In genomic region chr16:2500937-2501750, GRCh38 we compare ENCODE assay signal across 9 cellular contexts. TPM values are rescaled to one million over a fixed set of nuclear protein-coding genes. Genes with fewer than 3 reads are reported as not detected.
DNase-seq lines count a peak whose midpoint lies in the region; ATAC-seq, FAIRE-seq and TF ChIP-seq lines count a peak whose summit lies in the region.
"Had no signal": no experiment of that assay in that cellular context is flagged by ENCODE, and none has a peak within 500 bp of the region (broad histone marks: within the 10 kb centered on the region; RNA-seq: fewer than 3 reads in every experiment).

No MANE protein-coding gene starts in this region.

- no peaks in the 10 kb centered on the region for H3K79me2 ChIP-seq in HepG2 (ENCODE audit: insufficient read depth, low read length)

- in situ Hi-C loops in HepG2 (cut with HindIII; ENCODE audit: extremely low pct_ligation_motif_present, low pct_unique_long_range_greater_than_20kb): loop anchor here (5.0 kb wide), 1 partner anchor 74 kb away; the partner anchor contains the start of gene CCNF

- TF ChIP-seq EP300 in HepG2 (IDR thresholded peaks at IDR 0.05; ENCODE audit: low read depth in 2 of 2, low read length in 2 of 2) (no peak), HepG2 (CRISPR knock-in tag; IDR thresholded peaks at IDR 0.05; ENCODE audit: borderline replicate concordance) (no peak)

- no peak overlapping the region; the same call in 1 of the 2 replicates for H3K9ac ChIP-seq in HepG2 (ENCODE audit: insufficient read depth, low read depth, low read length)

- peak; percentile 98 for TF ChIP-seq RAD21 in HepG2 (CRISPR knock-in tag; IDR thresholded peaks at IDR 0.05)

- H3K9me3 ChIP-seq in Caco-2 (no peaks in the 10 kb centered on the region), HepG2 (ENCODE audit: low read length) (no peaks in the 10 kb centered on the region)

- peak; percentile 74 to 87 for DNase-seq in Caco-2
- peak; percentile 68 for DNase-seq in NCI-H460 (ENCODE audit: extremely low read depth, low read depth)
- peak; percentile 79 for DNase-seq in activated CD4-positive, alpha-beta T cell treated with anti-CD3 and anti-CD28 coated beads, Interleukin-2, amount 50 U/mL, for 1 hour
- peak; percentile 49 for DNase-seq in dedifferentiated amniotic fluid mesenchymal stem cell (ENCODE audit: extremely low spot score)
- peak; percentile 64 for DNase-seq in HepG2 (ENCODE audit: low spot score)
- peak; percentile 81 for DNase-seq in stimulated activated CD4-positive, alpha-beta T cell treated with anti-CD3 and anti-CD28 coated beads, Interleukin-4, amount 100 ng/mL, for 1 hour

- H3K4me3 Mint-ChIP-seq in Caco-2 (ENCODE audit: unreplicated experiment): no peak overlapping the region

- H3K4me1 ChIP-seq in Caco-2 (0 out of 2 replicates have a peak, but pooled peaks cover 8% of the 10 kb centered on the region), HepG2 (ENCODE audit: insufficient read depth, low read length) (peaks cover 22% of the 10 kb centered on the region)

- peaks cover 10% of the 10 kb centered on the region for H3K36me3 Mint-ChIP-seq in Caco-2 (ENCODE audit: insufficient read depth, unreplicated experiment)

- H2AFZ ChIP-seq in HepG2 (ENCODE audit: low read length): no peak overlapping the region

- peak; percentile 68 for FAIRE-seq in HepG2 (lab: Jason Lieb, UNC)

- H3K27ac ChIP-seq in HepG2 (ENCODE audit: extremely low read length, insufficient read depth, low read length): no peak overlapping the region

- H3K4me2 ChIP-seq in HepG2 (ENCODE audit: low read depth, low read length): peak overlapping the region; percentile 50; the same call in 1 of the 2 replicates

- H3K27me3 ChIP-seq in Caco-2 (replicated peaks; ENCODE audit: control insufficient read depth, insufficient read depth, low read length) (no peaks in the 10 kb centered on the region), HepG2 (ENCODE audit: control insufficient read depth in 1 of 2, insufficient read depth in 2 of 2, low read length in 2 of 2) (no peaks in the 10 kb centered on the region)

- H3K4me1 Mint-ChIP-seq in Caco-2 (ENCODE audit: low read depth, unreplicated experiment): peaks cover 6% of the 10 kb centered on the region

- no peaks in the 10 kb centered on the region for H4K20me1 ChIP-seq in HepG2 (ENCODE audit: insufficient read depth, low read length)

- intact Hi-C loops in Caco-2 (cut with micrococcal nuclease; ENCODE audit: unreplicated experiment): loop anchor here (2.0 to 10.0 kb wide), 4 partner anchors 26 to 306 kb away; partner anchors contain the start of genes ABCA3 and TBC1D24
- intact Hi-C loops in HepG2 (cut with micrococcal nuclease; ENCODE audit: unreplicated experiment): loop anchor here (1.0 to 10.0 kb wide), 2 partner anchors 71 to 156 kb away; partner anchors contain the start of gene ABCA3

- no peak for TF ChIP-seq POLR2A in HepG2 (IDR thresholded peaks at IDR 0.05; ENCODE audit: insufficient read depth in 1 of 2, low read depth in 2 of 2, low read length in 2 of 2)

- no peaks in the 10 kb centered on the region for H3K9me3 Mint-ChIP-seq in Caco-2 (ENCODE audit: unreplicated experiment)

- no peaks in the 10 kb centered on the region for H3K27me3 Mint-ChIP-seq in Caco-2 (ENCODE audit: insufficient read depth, unreplicated experiment)

- no TSS peak for BruUV-seq in Caco-2 (replicated peaks; lab: Mats Ljungman, UMichigan)
- BruUV-seq in HepG2 (replicated peaks; lab: Mats Ljungman, UMichigan): no TSS peak

- POLR2A ChIA-PET in Caco-2 (lab: Charles Lee) (interaction anchor here (0.5 kb wide), 1 partner anchor 33 kb away, joined by 3 read pairs; no protein-coding TSS in a partner anchor), HepG2 (lab: Yijun Ruan, JAX) (interaction anchor here (0.7 to 1.4 kb wide), 7 partner anchors 12 to 536 kb away, joined by 3 to 7 read pairs (median 5); partner anchors contain the start of genes AMDHD2, ECI1, RPS2 and TBC1D24)

- H3K27ac Mint-ChIP-seq in Caco-2 (ENCODE audit: unreplicated experiment): no peak overlapping the region

- TF ChIP-seq CTCF in Caco-2 (IDR thresholded peaks at IDR 0.05; ENCODE audit: insufficient read depth in 1 of 2, low read depth in 1 of 2, low read length in 1 of 2, severe bottlenecking in 1 of 2, unreplicated experiment in 1 of 2): peak; percentile 91 to 93
- TF ChIP-seq CTCF in HepG2 (CRISPR knock-in tag; IDR thresholded peaks at IDR 0.05): peak; percentile 99

- CTCF ChIA-PET in Caco-2 (lab: Charles Lee): interaction anchor here (0.6 to 1.9 kb wide), 12 partner anchors 11 to 346 kb away, joined by 3 to 14 read pairs (median 5); partner anchors contain the start of genes AMDHD2, TBC1D24, TEDC2 and TRAF7
- CTCF ChIA-PET in HepG2 (lab: Yijun Ruan, JAX; ENCODE audit: low intra/inter-chr PET ratio, low total read pairs): interaction anchor here (0.8 to 2.2 kb wide), 5 partner anchors 27 to 160 kb away, joined by 3 to 28 read pairs (median 8); partner anchors contain the start of genes ABCA3, CCNF and TBC1D24

- 50% methylated on average over 1 of the region's 22 CpGs for WGBS in HepG2 (ENCODE audit: low lambda C conversion rate)

- peak; percentile 55 for ATAC-seq in HG02678 (IDR thresholded peaks at IDR 0.05; ENCODE audit: unreplicated experiment)
- ATAC-seq in HepG2: peak; percentile 91
- ATAC-seq in GM21528 (IDR thresholded peaks at IDR 0.05; ENCODE audit: low FRiP score, unreplicated experiment): no peak

- H3K4me3 ChIP-seq in Caco-2 (ENCODE audit: low read depth, low read length) (no peak overlapping the region), HepG2 (replicated peaks in 1 of 3; ENCODE audit: insufficient read depth in 1 of 3, low read depth in 2 of 3, low read length in 3 of 3) (peak overlapping the region in 2 of 3 experiments; percentile 26 to 56; a peak in 2 of 6 replicates)

- H3K36me3 ChIP-seq in Caco-2 (ENCODE audit: control insufficient read depth, insufficient read depth, low read length) (no peaks in the 10 kb centered on the region), HepG2 (replicated peaks in 1 of 2; ENCODE audit: control insufficient read depth in 1 of 2, insufficient read depth in 2 of 2, low read length in 2 of 2) (peaks cover 14 to 26% of the 10 kb centered on the region in 2 experiments; a peak in 4 of 5 replicates)

RNA-seq across cellular contexts. Expression of gene ATP6V0C, which starts 12.6 kb away (rescaled TPM):
- total RNA-seq in Caco-2 (2022) (200 and 204 TPM in 2 replicates), HepG2 (2016; rRNA removed; fragmentation: Illumina TruSeq; extraction: Trizol) (7.2 and 10.4 TPM in 2 replicates)
- total RNA-seq in NCI-H460 (2014; rRNA removed; shearing (Covaris generic)): 32.3 and 52.9 TPM in 2 replicates
- polyA plus RNA-seq in NCI-H460 (2014; cell fraction: nucleus; rRNA removed): 23.9 and 26.4 TPM in 2 replicates
- total RNA-seq in HepG2 (2016; cell fraction: cytosol; rRNA removed; fragmentation: Illumina TruSeq; extraction: Trizol; ENCODE audit: low read depth): 7.6 and 9.4 TPM in 2 replicates
- 5.7 and 10.1 TPM in 2 replicates for total RNA-seq in HepG2 (2016; cell fraction: insoluble cytoplasmic fraction; rRNA removed; fragmentation: Illumina TruSeq; extraction: Trizol)
- total RNA-seq in HepG2 (2016; cell fraction: membrane; rRNA removed; fragmentation: Illumina TruSeq; extraction: Trizol): 11.1 and 14.0 TPM in 2 replicates
- 13.6 and 17.3 TPM in 2 replicates for total RNA-seq in HepG2 (2016; cell fraction: nucleus; rRNA removed; fragmentation: Illumina TruSeq; extraction: Trizol)
- polyA plus RNA-seq in HepG2 (2011; rRNA removed): 20.1 and 21.1 TPM in 2 replicates
- 29.7 and 32.0 TPM in 2 replicates for polyA plus RNA-seq in HepG2 (2011; cell fraction: cytosol; rRNA removed)
- polyA plus RNA-seq in HepG2 (2011; cell fraction: nucleus; rRNA removed): 42.5 and 51.4 TPM in 2 replicates
- polyA plus RNA-seq in HepG2 (2012): 133 and 154 TPM in 2 replicates
- 106 and 119 TPM in 2 replicates for polyA plus RNA-seq in HepG2 (2016; cell fraction: cytosol; fragmentation: Illumina TruSeq; extraction: Trizol; ENCODE audit: low read depth)
- polyA plus RNA-seq in HepG2 (2016; cell fraction: insoluble cytoplasmic fraction; fragmentation: Illumina TruSeq; extraction: Trizol; ENCODE audit: low read depth): 50.3 and 60.7 TPM in 2 replicates
- 97.9 and 104 TPM in 2 replicates for polyA plus RNA-seq in HepG2 (2016; cell fraction: membrane; fragmentation: Illumina TruSeq; extraction: Trizol; ENCODE audit: low read depth)
- 168 and 190 TPM in 2 replicates for polyA plus RNA-seq in HepG2 (2016; cell fraction: nucleus; fragmentation: Illumina TruSeq; extraction: Trizol; ENCODE audit: insufficient read depth, low read depth)
- 20.0 and 29.5 TPM in 2 replicates for polyA minus RNA-seq in HepG2 (2011; rRNA and poly(A)+ RNA removed; ENCODE audit: low replicate concordance)
- 52.8 and 62.5 TPM in 2 replicates for polyA minus RNA-seq in HepG2 (2011; cell fraction: cytosol; rRNA and poly(A)+ RNA removed)
- polyA minus RNA-seq in HepG2 (2011; cell fraction: nucleus; rRNA and poly(A)+ RNA removed): 10.4 and 11.5 TPM in 2 replicates

RNA-seq across cellular contexts. Expression of gene AMDHD2, which starts 19.0 kb away (rescaled TPM):
- 62.3 and 67.2 TPM in 2 replicates for total RNA-seq in Caco-2 (2022)
- 9.5 and 11.4 TPM in 2 replicates for total RNA-seq in NCI-H460 (2014; rRNA removed; shearing (Covaris generic))
- polyA plus RNA-seq in NCI-H460 (2014; cell fraction: nucleus; rRNA removed): 218 and 252 TPM in 2 replicates
- total RNA-seq in HepG2 (2016; rRNA removed; fragmentation: Illumina TruSeq; extraction: Trizol): 13.8 and 39.1 TPM in 2 replicates
- 14.4 and 16.3 TPM in 2 replicates for total RNA-seq in HepG2 (2016; cell fraction: cytosol; rRNA removed; fragmentation: Illumina TruSeq; extraction: Trizol; ENCODE audit: low read depth)
- total RNA-seq in HepG2 (2016; cell fraction: insoluble cytoplasmic fraction; rRNA removed; fragmentation: Illumina TruSeq; extraction: Trizol): 15.5 and 37.7 TPM in 2 replicates
- total RNA-seq in HepG2 (2016; cell fraction: membrane; rRNA removed; fragmentation: Illumina TruSeq; extraction: Trizol): 11.4 and 12.8 TPM in 2 replicates
- 56.5 and 57.9 TPM in 2 replicates for total RNA-seq in HepG2 (2016; cell fraction: nucleus; rRNA removed; fragmentation: Illumina TruSeq; extraction: Trizol)
- 33.5 and 51.3 TPM in 2 replicates for polyA plus RNA-seq in HepG2 (2011; rRNA removed)
- 12.9 and 24.3 TPM in 2 replicates for polyA plus RNA-seq in HepG2 (2011; cell fraction: cytosol; rRNA removed)
- 624 and 803 TPM in 2 replicates for polyA plus RNA-seq in HepG2 (2011; cell fraction: nucleus; rRNA removed)
- polyA plus RNA-seq in HepG2 (2012): 30.1 and 34.2 TPM in 2 replicates
- polyA plus RNA-seq in HepG2 (2016; cell fraction: cytosol; fragmentation: Illumina TruSeq; extraction: Trizol; ENCODE audit: low read depth): 5.3 and 8.4 TPM in 2 replicates
- polyA plus RNA-seq in HepG2 (2016; cell fraction: insoluble cytoplasmic fraction; fragmentation: Illumina TruSeq; extraction: Trizol; ENCODE audit: low read depth): 11.9 and 12.8 TPM in 2 replicates
- 7.2 and 9.8 TPM in 2 replicates for polyA plus RNA-seq in HepG2 (2016; cell fraction: membrane; fragmentation: Illumina TruSeq; extraction: Trizol; ENCODE audit: low read depth)
- 125 and 129 TPM in 2 replicates for polyA plus RNA-seq in HepG2 (2016; cell fraction: nucleus; fragmentation: Illumina TruSeq; extraction: Trizol; ENCODE audit: insufficient read depth, low read depth)
- 20.8 and 63.2 TPM in 2 replicates for polyA minus RNA-seq in HepG2 (2011; rRNA and poly(A)+ RNA removed; ENCODE audit: low replicate concordance)
- polyA minus RNA-seq in HepG2 (2011; cell fraction: cytosol; rRNA and poly(A)+ RNA removed): 11.8 and 13.7 TPM in 2 replicates
- polyA minus RNA-seq in HepG2 (2011; cell fraction: nucleus; rRNA and poly(A)+ RNA removed): 81.2 and 102 TPM in 2 replicates

RNA-seq across cellular contexts. Expression of gene TBC1D24, which starts 26.2 kb away (rescaled TPM):
- 20.8 and 22.6 TPM in 2 replicates for total RNA-seq in Caco-2 (2022)
- total RNA-seq in NCI-H460 (2014; rRNA removed; shearing (Covaris generic)): 9.4 and 10.2 TPM in 2 replicates
- 21.0 and 21.3 TPM in 2 replicates for polyA plus RNA-seq in NCI-H460 (2014; cell fraction: nucleus; rRNA removed)
- total RNA-seq in HepG2 (2016; rRNA removed; fragmentation: Illumina TruSeq; extraction: Trizol): 13.7 and 17.6 TPM in 2 replicates
- 1.3 and 1.4 TPM in 2 replicates for total RNA-seq in HepG2 (2016; cell fraction: cytosol; rRNA removed; fragmentation: Illumina TruSeq; extraction: Trizol; ENCODE audit: low read depth)
- 12.6 and 15.8 TPM in 2 replicates for total RNA-seq in HepG2 (2016; cell fraction: insoluble cytoplasmic fraction; rRNA removed; fragmentation: Illumina TruSeq; extraction: Trizol)
- total RNA-seq in HepG2 (2016; cell fraction: membrane; rRNA removed; fragmentation: Illumina TruSeq; extraction: Trizol): 4.8 and 5.7 TPM in 2 replicates
- total RNA-seq in HepG2 (2016; cell fraction: nucleus; rRNA removed; fragmentation: Illumina TruSeq; extraction: Trizol): 12.6 and 14.4 TPM in 2 replicates
- 7.7 and 8.4 TPM in 2 replicates for polyA plus RNA-seq in HepG2 (2011; rRNA removed)
- 3.7 and 4.9 TPM in 2 replicates for polyA plus RNA-seq in HepG2 (2011; cell fraction: cytosol; rRNA removed)
- 29.9 and 35.0 TPM in 2 replicates for polyA plus RNA-seq in HepG2 (2011; cell fraction: nucleus; rRNA removed)
- 5.7 TPM in 2 replicates for polyA plus RNA-seq in HepG2 (2012)
- 1.0 and 1.2 TPM in 2 replicates for polyA plus RNA-seq in HepG2 (2016; cell fraction: cytosol; fragmentation: Illumina TruSeq; extraction: Trizol; ENCODE audit: low read depth)
- polyA plus RNA-seq in HepG2 (2016; cell fraction: insoluble cytoplasmic fraction; fragmentation: Illumina TruSeq; extraction: Trizol; ENCODE audit: low read depth): 8.4 and 11.8 TPM in 2 replicates
- polyA plus RNA-seq in HepG2 (2016; cell fraction: membrane; fragmentation: Illumina TruSeq; extraction: Trizol; ENCODE audit: low read depth): 2.4 and 3.2 TPM in 2 replicates
- 22.4 and 24.8 TPM in 2 replicates for polyA plus RNA-seq in HepG2 (2016; cell fraction: nucleus; fragmentation: Illumina TruSeq; extraction: Trizol; ENCODE audit: insufficient read depth, low read depth)
- 11.0 and 28.2 TPM in 2 replicates for polyA minus RNA-seq in HepG2 (2011; rRNA and poly(A)+ RNA removed; ENCODE audit: low replicate concordance)
- polyA minus RNA-seq in HepG2 (2011; cell fraction: cytosol; rRNA and poly(A)+ RNA removed): 9.1 and 10.4 TPM in 2 replicates
- 10.0 and 13.8 TPM in 2 replicates for polyA minus RNA-seq in HepG2 (2011; cell fraction: nucleus; rRNA and poly(A)+ RNA removed)

RNA-seq across cellular contexts. Expression of gene NTN3, which starts 30.0 kb away (rescaled TPM):
- total RNA-seq in Caco-2 (2022) (0.30 and 0.39 TPM in 2 replicates), HepG2 (2016; rRNA removed; fragmentation: Illumina TruSeq; extraction: Trizol) (0.20 and 0.35 TPM in 2 replicates)
- total RNA-seq in NCI-H460 (2014; rRNA removed; shearing (Covaris generic)): 0.07 and 0.14 TPM in 2 replicates
- polyA plus RNA-seq in NCI-H460 (2014; cell fraction: nucleus; rRNA removed): not detected in 2 replicates
- total RNA-seq in HepG2 (2016; cell fraction: cytosol; rRNA removed; fragmentation: Illumina TruSeq; extraction: Trizol; ENCODE audit: low read depth): not detected in 2 replicates
- 0.15 and 0.30 TPM in 2 replicates for total RNA-seq in HepG2 (2016; cell fraction: insoluble cytoplasmic fraction; rRNA removed; fragmentation: Illumina TruSeq; extraction: Trizol)
- 0.25 TPM in 1 of 2 replicates, not detected in the other for total RNA-seq in HepG2 (2016; cell fraction: membrane; rRNA removed; fragmentation: Illumina TruSeq; extraction: Trizol)
- total RNA-seq in HepG2 (2016; cell fraction: nucleus; rRNA removed; fragmentation: Illumina TruSeq; extraction: Trizol): 0.19 and 0.28 TPM in 2 replicates
- 0.09 and 0.29 TPM in 2 replicates for polyA plus RNA-seq in HepG2 (2011; rRNA removed)
- 0.12 and 0.15 TPM in 2 replicates for polyA plus RNA-seq in HepG2 (2011; cell fraction: cytosol; rRNA removed)
- polyA plus RNA-seq in HepG2 (2011; cell fraction: nucleus; rRNA removed): 0.66 and 0.79 TPM in 2 replicates
- 0.07 and 0.11 TPM in 2 replicates for polyA plus RNA-seq in HepG2 (2012)
- 0.08 TPM in 1 of 2 replicates, not detected in the other for polyA plus RNA-seq in HepG2 (2016; cell fraction: cytosol; fragmentation: Illumina TruSeq; extraction: Trizol; ENCODE audit: low read depth)
- not detected in 2 replicates for polyA plus RNA-seq in HepG2 (2016; cell fraction: insoluble cytoplasmic fraction; fragmentation: Illumina TruSeq; extraction: Trizol; ENCODE audit: low read depth)
- not detected in 2 replicates for polyA plus RNA-seq in HepG2 (2016; cell fraction: membrane; fragmentation: Illumina TruSeq; extraction: Trizol; ENCODE audit: low read depth)
- polyA plus RNA-seq in HepG2 (2016; cell fraction: nucleus; fragmentation: Illumina TruSeq; extraction: Trizol; ENCODE audit: insufficient read depth, low read depth): 0.23 TPM in 1 of 2 replicates, not detected in the other
- 0.49 and 1.4 TPM in 2 replicates for polyA minus RNA-seq in HepG2 (2011; rRNA and poly(A)+ RNA removed; ENCODE audit: low replicate concordance)
- polyA minus RNA-seq in HepG2 (2011; cell fraction: cytosol; rRNA and poly(A)+ RNA removed): 0.59 and 0.62 TPM in 2 replicates
- polyA minus RNA-seq in HepG2 (2011; cell fraction: nucleus; rRNA and poly(A)+ RNA removed): 0.39 and 0.62 TPM in 2 replicates
- total RNA-seq: activated CD8-positive, alpha-beta memory T cell treated with anti-CD3 and anti-CD28 coated beads for 36 hours had no signal

RNA-seq across cellular contexts. Expression of gene CEMP1, which starts 30.1 kb away (rescaled TPM):
- total RNA-seq in Caco-2 (2022): 0.63 and 0.68 TPM in 2 replicates
- not detected in 2 replicates for total RNA-seq in NCI-H460 (2014; rRNA removed; shearing (Covaris generic))
- not detected in 2 replicates for polyA plus RNA-seq in NCI-H460 (2014; cell fraction: nucleus; rRNA removed)
- total RNA-seq in HepG2 (2016; rRNA removed; fragmentation: Illumina TruSeq; extraction: Trizol): not detected in 2 replicates
- total RNA-seq in HepG2 (2016; cell fraction: cytosol; rRNA removed; fragmentation: Illumina TruSeq; extraction: Trizol; ENCODE audit: low read depth): not detected in 2 replicates
- not detected in 2 replicates for total RNA-seq in HepG2 (2016; cell fraction: insoluble cytoplasmic fraction; rRNA removed; fragmentation: Illumina TruSeq; extraction: Trizol)
- total RNA-seq in HepG2 (2016; cell fraction: membrane; rRNA removed; fragmentation: Illumina TruSeq; extraction: Trizol): not detected in 2 replicates
- not detected in 2 replicates for total RNA-seq in HepG2 (2016; cell fraction: nucleus; rRNA removed; fragmentation: Illumina TruSeq; extraction: Trizol)
- polyA plus RNA-seq in HepG2 (2011; rRNA removed): 0.04 TPM in 1 of 2 replicates, not detected in the other
- not detected in 2 replicates for polyA plus RNA-seq in HepG2 (2011; cell fraction: cytosol; rRNA removed)
- polyA plus RNA-seq in HepG2 (2011; cell fraction: nucleus; rRNA removed): 0.16 TPM in 1 of 2 replicates, not detected in the other
- not detected in 2 replicates for polyA plus RNA-seq in HepG2 (2012)
- polyA plus RNA-seq in HepG2 (2016; cell fraction: cytosol; fragmentation: Illumina TruSeq; extraction: Trizol; ENCODE audit: low read depth): not detected in 2 replicates
- not detected in 2 replicates for polyA plus RNA-seq in HepG2 (2016; cell fraction: insoluble cytoplasmic fraction; fragmentation: Illumina TruSeq; extraction: Trizol; ENCODE audit: low read depth)
- polyA plus RNA-seq in HepG2 (2016; cell fraction: membrane; fragmentation: Illumina TruSeq; extraction: Trizol; ENCODE audit: low read depth): not detected in 2 replicates
- not detected in 2 replicates for polyA plus RNA-seq in HepG2 (2016; cell fraction: nucleus; fragmentation: Illumina TruSeq; extraction: Trizol; ENCODE audit: insufficient read depth, low read depth)
- 0.10 and 0.16 TPM in 2 replicates for polyA minus RNA-seq in HepG2 (2011; rRNA and poly(A)+ RNA removed; ENCODE audit: low replicate concordance)
- polyA minus RNA-seq in HepG2 (2011; cell fraction: cytosol; rRNA and poly(A)+ RNA removed): not detected in 2 replicates
- polyA minus RNA-seq in HepG2 (2011; cell fraction: nucleus; rRNA and poly(A)+ RNA removed): 0.37 and 0.52 TPM in 2 replicates
- total RNA-seq: activated CD8-positive, alpha-beta memory T cell treated with anti-CD3 and anti-CD28 coated beads for 36 hours had no signal
